Comparison of ENCODE assay signal across 28 cellular contexts in the genomic region with DNA sequence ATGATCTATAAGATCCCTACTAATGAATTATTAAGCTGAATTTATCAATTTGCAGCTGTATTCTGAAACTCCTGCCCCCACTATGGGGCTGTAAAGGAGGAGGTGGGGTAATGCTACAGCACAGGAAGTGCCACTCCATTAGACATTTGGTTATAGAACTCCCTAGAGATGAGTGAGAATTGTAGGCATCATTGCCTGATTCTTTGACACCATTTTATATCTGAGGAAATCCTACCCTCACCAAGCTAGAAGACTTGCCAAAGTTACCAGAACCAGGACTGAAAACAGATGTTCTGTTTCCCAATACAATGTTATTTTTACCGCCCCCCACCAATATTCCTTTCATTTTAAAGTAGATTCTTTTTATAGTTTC.
DNase-seq lines count a peak whose midpoint lies in the region; ATAC-seq and TF ChIP-seq lines count a peak whose summit lies in the region.
"Had no signal": no experiment of that assay in that cellular context is flagged by ENCODE, and none has a peak within 500 bp of the region (broad histone marks: within the 10 kb centered on the region; RNA-seq: fewer than 3 reads in every experiment).

No MANE protein-coding gene starts in this region.

- peak overlapping the region in 4 of 11 experiments; percentile 8 to 39 (median 26); a peak in 3 of 22 replicates for H3K27ac ChIP-seq in BLaER1 treated with 17β-estradiol and CSF1 and Interleukin-3, amounts not matched to agents 10 nM and 100 nM
- no peak overlapping the region for H3K27ac ChIP-seq in neural progenitor cell
- H3K27ac ChIP-seq: breast epithelium, Peyer's patch, suprapubic skin, vagina had no signal

- CTCF ChIA-PET in activated CD8-positive, alpha-beta memory T cell treated with anti-CD3 and anti-CD28 coated beads, Interleukin-2, amount 10 ng/mL, durations not matched to agents 7 days and 5 days (lab: Charles Lee) = no interaction called here

- H3K9ac ChIP-seq in BLaER1 treated with 17β-estradiol and CSF1 and Interleukin-3, amounts not matched to agents 10 nM and 100 nM = no peak overlapping the region; a peak in 1 of 22 replicates
- H3K9ac ChIP-seq in adipocyte (ENCODE audit: low read length) (no peak overlapping the region), neural progenitor cell (no peak overlapping the region)

- no peaks in the 10 kb centered on the region for H3K27me3 ChIP-seq in BLaER1 treated with 17β-estradiol and CSF1 and Interleukin-3, amounts not matched to agents 10 nM and 100 nM
- no peaks in the 10 kb centered on the region for H3K27me3 ChIP-seq in adipocyte (replicated peaks; ENCODE audit: control insufficient read depth, insufficient read depth, low read length)
- H3K27me3 ChIP-seq in neural progenitor cell = no peaks in the 10 kb centered on the region
- H3K27me3 ChIP-seq: breast epithelium, Peyer's patch, suprapubic skin, vagina had no signal

- DNase-seq in adipocyte (ENCODE audit: low read depth) (peak; percentile 13), fibroblast of mammary gland (ENCODE audit: low read depth) (peak; percentile 46), sciatic nerve (ENCODE audit: low spot score) (no peak), neural progenitor cell (ENCODE audit: low spot score) (no peak), amygdala (lab: John Stamatoyannopoulos, UW) (no peak)
- DNase-seq in activated CD8-positive, alpha-beta memory T cell treated with anti-CD3 and anti-CD28 coated beads, Interleukin-2, amount 10 ng/mL, durations not matched to agents 7 days and 5 days = no peak
- DNase-seq: activated CD4-positive, alpha-beta T cell treated with anti-CD3 and anti-CD28 coated beads for 1 hour; activated CD8-positive, alpha-beta T cell treated with anti-CD3 and anti-CD28 coated beads for 36 hours; activated effector memory CD4-positive, alpha-beta T cell treated with Interleukin-2 at 50 U/mL for 16 hours; activated T-cell treated with anti-CD3 and anti-CD28 coated beads for 4 hours; CD8-positive, alpha-beta T cell; cortex of kidney; DMS153; GDM1; head of caudate nucleus; mammary epithelial cell; MM.1S; NCI-H1436 treated with DMSO at 0.1 percent for 48 hours; NCI-H2107; NCI-H510A; Peyer's patch; SIG-M5; stimulated activated CD4-positive, alpha-beta T cell treated with anti-CD3 and anti-CD28 coated beads, Interleukin-2, amount 100 ng/mL, for 48 hours had no signal

- no peaks in the 10 kb centered on the region for H3K9me3 ChIP-seq in BLaER1 treated with 17β-estradiol and CSF1 and Interleukin-3, amounts not matched to agents 10 nM and 100 nM (replicated peaks in 1 of 11)
- no peaks in the 10 kb centered on the region for H3K9me3 ChIP-seq in adipocyte (ENCODE audit: control insufficient read depth, low read length)
- no peaks in the 10 kb centered on the region for H3K9me3 ChIP-seq in neural progenitor cell (ENCODE audit: low read depth)
- H3K9me3 ChIP-seq: breast epithelium, Peyer's patch, suprapubic skin, vagina had no signal

- H3K9me3 Mint-ChIP-seq in neural progenitor cell = no peaks in the 10 kb centered on the region
- H3K9me3 Mint-ChIP-seq in activated CD8-positive, alpha-beta memory T cell treated with anti-CD3 and anti-CD28 coated beads, Interleukin-2, amount 10 ng/mL, durations not matched to agents 7 days and 5 days (ENCODE audit: low read depth) = no peaks in the 10 kb centered on the region
- H3K9me3 Mint-ChIP-seq: activated CD8-positive, alpha-beta T cell treated with anti-CD3 and anti-CD28 coated beads for 36 hours; CD8-positive, alpha-beta T cell; stimulated activated effector memory CD8-positive, alpha-beta T cell treated with anti-CD3 and anti-CD28 coated beads, Interleukin-12 subunit alpha, Interleukin-12 subunit beta, amount 100 ng/mL, for 72 hours had no signal

- no peak overlapping the region for H3K27ac Mint-ChIP-seq in neural progenitor cell
- no peak overlapping the region for H3K27ac Mint-ChIP-seq in activated CD8-positive, alpha-beta memory T cell treated with anti-CD3 and anti-CD28 coated beads, Interleukin-2, amount 10 ng/mL, durations not matched to agents 7 days and 5 days
- H3K27ac Mint-ChIP-seq: activated CD8-positive, alpha-beta T cell treated with anti-CD3 and anti-CD28 coated beads for 36 hours; CD8-positive, alpha-beta T cell; stimulated activated effector memory CD8-positive, alpha-beta T cell treated with anti-CD3 and anti-CD28 coated beads, Interleukin-12 subunit alpha, Interleukin-12 subunit beta, amount 100 ng/mL, for 72 hours had no signal

- H3F3A ChIP-seq in neural progenitor cell (ENCODE audit: low read depth) = peaks cover 10% of the 10 kb centered on the region

- no peak overlapping the region for H2AFZ ChIP-seq in neural progenitor cell (replicated peaks)

- H3K36me3 Mint-ChIP-seq in neural progenitor cell = peaks cover 3% of the 10 kb centered on the region
- no peaks in the 10 kb centered on the region for H3K36me3 Mint-ChIP-seq in activated CD8-positive, alpha-beta memory T cell treated with anti-CD3 and anti-CD28 coated beads, Interleukin-2, amount 10 ng/mL, durations not matched to agents 7 days and 5 days
- H3K36me3 Mint-ChIP-seq: CD8-positive, alpha-beta T cell; stimulated activated effector memory CD8-positive, alpha-beta T cell treated with anti-CD3 and anti-CD28 coated beads, Interleukin-12 subunit alpha, Interleukin-12 subunit beta, amount 100 ng/mL, for 72 hours had no signal

- peak overlapping the region; percentile 11 to 67 (median 39); a peak in 18 of 22 replicates for H3K4me2 ChIP-seq in BLaER1 treated with 17β-estradiol and CSF1 and Interleukin-3, amounts not matched to agents 10 nM and 100 nM
- H3K4me2 ChIP-seq in neural progenitor cell = no peak overlapping the region

- no peaks in the 10 kb centered on the region for H3K27me3 Mint-ChIP-seq in neural progenitor cell (ENCODE audit: insufficient read depth, low read depth)
- H3K27me3 Mint-ChIP-seq in activated CD8-positive, alpha-beta memory T cell treated with anti-CD3 and anti-CD28 coated beads, Interleukin-2, amount 10 ng/mL, durations not matched to agents 7 days and 5 days = no peaks in the 10 kb centered on the region

- intact Hi-C loops in sciatic nerve (cut with DNase I) = no loop called here

- H4K20me1 ChIP-seq in BLaER1 treated with 17β-estradiol and CSF1 and Interleukin-3, amounts not matched to agents 10 nM and 100 nM = no peaks in the 10 kb centered on the region
- H4K20me1 ChIP-seq in neural progenitor cell (ENCODE audit: low read depth) = no peaks in the 10 kb centered on the region

- no peaks in the 10 kb centered on the region for H3K36me3 ChIP-seq in BLaER1 treated with 17β-estradiol and CSF1 and Interleukin-3, amounts not matched to agents 10 nM and 100 nM
- no peaks in the 10 kb centered on the region for H3K36me3 ChIP-seq in adipocyte (ENCODE audit: control insufficient read depth, insufficient read depth, low read length, severe bottlenecking)
- no peaks in the 10 kb centered on the region for H3K36me3 ChIP-seq in neural progenitor cell
- H3K36me3 ChIP-seq: breast epithelium, Peyer's patch, suprapubic skin, vagina had no signal

- peak; percentile 33 for ATAC-seq in sciatic nerve
- ATAC-seq in activated CD8-positive, alpha-beta memory T cell treated with anti-CD3 and anti-CD28 coated beads, Interleukin-2, amount 10 ng/mL, durations not matched to agents 7 days and 5 days = no peak
- ATAC-seq: activated CD8-positive, alpha-beta T cell treated with anti-CD3 and anti-CD28 coated beads for 36 hours; CD8-positive, alpha-beta T cell; stimulated activated effector memory CD8-positive, alpha-beta T cell treated with anti-CD3 and anti-CD28 coated beads, Interleukin-12 subunit alpha, Interleukin-12 subunit beta, amount 100 ng/mL, for 72 hours had no signal

- H3K4me3 ChIP-seq in BLaER1 treated with 17β-estradiol and CSF1 and Interleukin-3, amounts not matched to agents 10 nM and 100 nM = no peak overlapping the region
- no peak overlapping the region for H3K4me3 ChIP-seq in adipocyte (ENCODE audit: low read length)
- no peak overlapping the region for H3K4me3 ChIP-seq in fibroblast of mammary gland (ENCODE audit: control insufficient read depth, low read depth, low read length)
- no peak overlapping the region for H3K4me3 ChIP-seq in neural progenitor cell
- H3K4me3 ChIP-seq: breast epithelium, Peyer's patch, suprapubic skin, vagina had no signal

- H3K79me2 ChIP-seq in neural progenitor cell (ENCODE audit: low read depth) = no peaks in the 10 kb centered on the region

- H3K4me1 Mint-ChIP-seq in neural progenitor cell = peaks cover 59% of the 10 kb centered on the region
- no peaks in the 10 kb centered on the region for H3K4me1 Mint-ChIP-seq in activated CD8-positive, alpha-beta memory T cell treated with anti-CD3 and anti-CD28 coated beads, Interleukin-2, amount 10 ng/mL, durations not matched to agents 7 days and 5 days
- H3K4me1 Mint-ChIP-seq: stimulated activated effector memory CD8-positive, alpha-beta T cell treated with anti-CD3 and anti-CD28 coated beads, Interleukin-12 subunit alpha, Interleukin-12 subunit beta, amount 100 ng/mL, for 72 hours had no signal

- H3K4me3 Mint-ChIP-seq in neural progenitor cell = no peak overlapping the region
- no peak overlapping the region for H3K4me3 Mint-ChIP-seq in activated CD8-positive, alpha-beta memory T cell treated with anti-CD3 and anti-CD28 coated beads, Interleukin-2, amount 10 ng/mL, durations not matched to agents 7 days and 5 days
- H3K4me3 Mint-ChIP-seq: activated CD8-positive, alpha-beta T cell treated with anti-CD3 and anti-CD28 coated beads for 36 hours; CD8-positive, alpha-beta T cell; stimulated activated effector memory CD8-positive, alpha-beta T cell treated with anti-CD3 and anti-CD28 coated beads, Interleukin-12 subunit alpha, Interleukin-12 subunit beta, amount 100 ng/mL, for 72 hours had no signal

- no peak for TF ChIP-seq CTCF in fibroblast of mammary gland (conservative IDR thresholded peaks at IDR 0.05; ENCODE audit: control insufficient read depth, insufficient read depth, low read depth, low read length)
- TF ChIP-seq CTCF in neural progenitor cell (IDR thresholded peaks at IDR 0.05) = no peak

- H3K4me1 ChIP-seq in BLaER1 treated with 17β-estradiol and CSF1 and Interleukin-3, amounts not matched to agents 10 nM and 100 nM = peaks cover 11 to 35% (median 17%) of the 10 kb centered on the region in 10 experiments; a peak in 19 of 20 replicates
- H3K4me1 ChIP-seq in adipocyte (ENCODE audit: control insufficient read depth, insufficient read depth, low read length) (no peaks in the 10 kb centered on the region), neural progenitor cell (peaks cover 47% of the 10 kb centered on the region)
- H3K4me1 ChIP-seq: breast epithelium, Peyer's patch, suprapubic skin had no signal

Comparison
In these comparisons a context has a peak if more than half of its experiments do, and no peak if none do; other contexts are left out.
1. DNase-seq: peak in adipocyte (single experiment) and fibroblast of mammary gland (single experiment); none in sciatic nerve (single experiment), neural progenitor cell (single experiment), activated CD8-positive, alpha-beta memory T cell treated with anti-CD3 and anti-CD28 coated beads, Interleukin-2, amount 10 ng/mL, durations not matched to agents 7 days and 5 days (single experiment) and amygdala (0 of 56).